In genomic region chr22:44119669-44120313, GRCh38 we compare ENCODE assay signal across 16 cellular contexts.
DNase-seq lines count a peak whose midpoint lies in the region; ATAC-seq, FAIRE-seq and TF ChIP-seq lines count a peak whose summit lies in the region.
"Had no signal": no experiment of that assay in that cellular context is flagged by ENCODE, and none has a peak within 500 bp of the region (broad histone marks: within the 10 kb centered on the region; RNA-seq: fewer than 3 reads in every experiment).

No MANE protein-coding gene starts in this region.

- peaks cover 8% of the 10 kb centered on the region for H3K36me3 Mint-ChIP-seq in neural crest cell (ENCODE audit: low read depth)

- no peaks in the 10 kb centered on the region for H3K9me3 Mint-ChIP-seq in neural crest cell
- H3K9me3 Mint-ChIP-seq: CD8-positive, alpha-beta T cell had no signal

- H2BK15ac ChIP-seq in H1 (ENCODE audit: low read length) = peak overlapping the region; percentile 61; the same call in 1 of the 2 replicates

- H3K23ac ChIP-seq in H1 (ENCODE audit: insufficient read length) = no peak overlapping the region

- CTCF ChIA-PET in H1 (lab: Charles Lee; ENCODE audit: partially characterized antibody) = interaction anchor here (0.6 to 2.0 kb wide), 10 partner anchors 8 to 166 kb away, joined by 3 to 8 read pairs (median 4); no protein-coding TSS in a partner anchor

- no peak for TF ChIP-seq RAD21 in H1 (IDR thresholded peaks at IDR 0.05 in 1 of 2, conservative IDR thresholded peaks at IDR 0.05 in 1 of 2; ENCODE audit: low read depth in 2 of 2, low read length in 2 of 2)

- H2AK5ac ChIP-seq in H1 (ENCODE audit: low read depth, low read length) = no peak overlapping the region

- H3K9me3 ChIP-seq in left ventricle myocardium inferior (replicated peaks) (peaks cover 11% of the 10 kb centered on the region), H1 (ENCODE audit: insufficient read depth in 2 of 2, low read depth in 1 of 2, low read length in 1 of 2) (no peaks in the 10 kb centered on the region), upper lobe of right lung (no peaks in the 10 kb centered on the region)

- H3K27me3 ChIP-seq in left ventricle myocardium inferior (ENCODE audit: low read depth) (no peaks in the 10 kb centered on the region), H1 (replicated peaks in 1 of 4; ENCODE audit: control insufficient read depth in 3 of 4, extremely low read depth in 1 of 4, insufficient read depth in 3 of 4, low read length in 3 of 4) (no peaks in the 10 kb centered on the region; a peak in 1 of 7 replicates), upper lobe of right lung (no peaks in the 10 kb centered on the region)

- H2BK5ac ChIP-seq in H1 (ENCODE audit: low read depth, low read length) = no peak overlapping the region

- no peak overlapping the region for H3K56ac ChIP-seq in H1 (replicated peaks; ENCODE audit: insufficient read length, low read depth, low read length)

- TF ChIP-seq EP300 in H1 (IDR thresholded peaks at IDR 0.05; ENCODE audit: borderline replicate concordance in 1 of 2, low read depth in 2 of 2, low read length in 2 of 2) = no peak

- 0 out of 2 replicates have a peak overlapping the region, but pooled peaks have one; percentile 27 for H2BK12ac ChIP-seq in H1 (ENCODE audit: low read depth, low read length)

- WGBS in H1 (ENCODE audit: extremely low coverage in 1 of 2, insufficient coverage in 1 of 2, insufficient read length in 1 of 2, insufficient replicate concordance in 2 of 2, low coverage in 1 of 2, low lambda C conversion rate in 2 of 2, missing lambda C conversion rate in 1 of 2), 2 experiments = 85% methylated on average over 23 of the region's 23 CpGs; no CpG with 5 or more reads in 1 of the 2 experiments

- H2AFZ ChIP-seq in H1 (ENCODE audit: low read length) = no peak overlapping the region
- H2AFZ ChIP-seq: GM23248 had no signal

- H3K27me3 Mint-ChIP-seq in neural crest cell (ENCODE audit: low read depth) = no peaks in the 10 kb centered on the region

- no peak overlapping the region for H2BK20ac ChIP-seq in H1 (ENCODE audit: low read length)

- peaks cover 30% of the 10 kb centered on the region for H3K4me1 ChIP-seq in left ventricle myocardium inferior
- H3K4me1 ChIP-seq in H1 (replicated peaks in 1 of 4; ENCODE audit: control insufficient read depth in 3 of 4, insufficient read depth in 4 of 4, low read length in 3 of 4) = no peaks in the 10 kb centered on the region
- H3K4me1 ChIP-seq in upper lobe of right lung = no peaks in the 10 kb centered on the region

- no peak for ATAC-seq in Right ventricle myocardium superior (ENCODE audit: poor library complexity)
- ATAC-seq in upper lobe of right lung = no peak
- ATAC-seq: CD8-positive, alpha-beta T cell had no signal

- POLR2A ChIA-PET in H1 (lab: Charles Lee; ENCODE audit: partially characterized antibody) = no interaction called here

- no peak overlapping the region for H4K5ac ChIP-seq in H1 (ENCODE audit: insufficient read length, low read depth, low read length)

- no peak overlapping the region for H2BK120ac ChIP-seq in H1 (replicated peaks; ENCODE audit: low read depth, low read length)

- in situ Hi-C loops in GM13977 (cut with MboI; ENCODE audit: low pct_unique_long_range_greater_than_20kb, low sequenced_read_pairs, unreplicated experiment) = no loop called here

- no peak overlapping the region for H3K9ac ChIP-seq in H1 (replicated peaks in 1 of 4; ENCODE audit: extremely low read depth in 1 of 4, low read depth in 3 of 4, low read length in 3 of 4)
- H3K9ac ChIP-seq: GM23248 had no signal

- peak; percentile 27 for DNase-seq in Right ventricle myocardium superior
- no peak for DNase-seq in left ventricle myocardium inferior
- DNase-seq in H1 (ENCODE audit: low read depth in 1 of 2, low spot score in 2 of 2) = no peak
- DNase-seq in neural crest cell (ENCODE audit: low read depth, low spot score) = no peak
- DNase-seq in upper lobe of right lung = peak; percentile 52
- DNase-seq in NCI-H2196 (lab: John Stamatoyannopoulos, UW; ENCODE audit: unreplicated experiment) = no peak
- no peak for DNase-seq in GM13977 (ENCODE audit: low spot score)
- DNase-seq in activated CD4-positive, alpha-beta T cell treated with anti-CD3 and anti-CD28 coated beads, Interleukin-2, amount 50 U/mL, for 4 hours = no peak
- DNase-seq: CD8-positive, alpha-beta T cell; COR-L47; GF-D8; GM23248; H9 had no signal

- TF ChIP-seq POLR2A in H1 (IDR thresholded peaks at IDR 0.05; ENCODE audit: control extremely low read depth in 1 of 2, low read depth in 2 of 2, low read length in 2 of 2) = no peak

- no peak for FAIRE-seq in H1 (lab: Jason Lieb, UNC)
- FAIRE-seq: GM18507 had no signal

- H3K23me2 ChIP-seq in H1 (ENCODE audit: low read depth, low read length) = no peaks in the 10 kb centered on the region

- intact Hi-C loops in Right ventricle myocardium superior (cut with DNase I) = no loop called here
- intact Hi-C loops in left ventricle myocardium inferior (cut with micrococcal nuclease) = no loop called here
- intact Hi-C loops in upper lobe of right lung (cut with DNase I) = no loop called here

- peak overlapping the region; percentile 8 for H3K4ac ChIP-seq in H1 (replicated peaks; ENCODE audit: insufficient read length, low read depth, low read length)

- H3K27ac Mint-ChIP-seq in neural crest cell (ENCODE audit: unreplicated experiment) = peak overlapping the region; percentile 57
- H3K27ac Mint-ChIP-seq: CD14-positive monocyte; CD8-positive, alpha-beta T cell; H9 had no signal

- H4K91ac ChIP-seq in H1 (replicated peaks; ENCODE audit: insufficient read length, low read length) = peak overlapping the region; percentile 73

- H3K4me1 Mint-ChIP-seq in neural crest cell = peaks cover 4% of the 10 kb centered on the region

- H3K18ac ChIP-seq in H1 (ENCODE audit: extremely low read depth, low read length) = no peak overlapping the region; the same call in 1 of the 2 replicates

- H3K79me2 ChIP-seq in H1 (ENCODE audit: control insufficient read depth in 1 of 2, insufficient read depth in 2 of 2, low read length in 2 of 2) = no peaks in the 10 kb centered on the region

- H3K4me3 Mint-ChIP-seq in neural crest cell = no peak overlapping the region
- H3K4me3 Mint-ChIP-seq: CD14-positive monocyte; CD8-positive, alpha-beta T cell; H9 had no signal

- no peak overlapping the region for H3K14ac ChIP-seq in H1 (ENCODE audit: insufficient read length)

- peak overlapping the region; percentile 48 for H4K8ac ChIP-seq in H1 (ENCODE audit: extremely low read depth, insufficient read depth, low read length)

- H3K4me2 ChIP-seq in H1 (ENCODE audit: insufficient read depth in 1 of 2, low read depth in 2 of 2, low read length in 2 of 2) = no peak overlapping the region

- H4K20me1 ChIP-seq in H1 (replicated peaks in 1 of 2; ENCODE audit: control insufficient read depth in 1 of 2, insufficient read depth in 2 of 2, low read length in 2 of 2) = no peaks in the 10 kb centered on the region

- no peaks in the 10 kb centered on the region for H3K79me1 ChIP-seq in H1 (ENCODE audit: low read depth, low read length)

- H3K36me3 ChIP-seq in left ventricle myocardium inferior (peaks cover 40% of the 10 kb centered on the region), H1 (ENCODE audit: control insufficient read depth in 2 of 4, insufficient read depth in 4 of 4, low read length in 3 of 4) (no peaks in the 10 kb centered on the region), upper lobe of right lung (peaks cover 8% of the 10 kb centered on the region)

- H3K27ac ChIP-seq in left ventricle myocardium inferior (replicated peaks) = no peak overlapping the region
- no peak overlapping the region for H3K27ac ChIP-seq in H1 (ENCODE audit: low read depth, low read length)
- H3K27ac ChIP-seq in upper lobe of right lung = no peak overlapping the region
- H3K27ac ChIP-seq: 22Rv1, GM23248 had no signal

- H3K4me3 ChIP-seq in left ventricle myocardium inferior (no peak overlapping the region), H1 (ENCODE audit: extremely low read depth in 1 of 4, insufficient read depth in 2 of 4, low read depth in 3 of 4, low read length in 4 of 4) (no peak overlapping the region), upper lobe of right lung (no peak overlapping the region)
- H3K4me3 ChIP-seq: GM23248 had no signal

- TF ChIP-seq CTCF in left ventricle myocardium inferior (IDR thresholded peaks at IDR 0.05; ENCODE audit: borderline replicate concordance) (no peak), H1 (IDR thresholded peaks at IDR 0.05; ENCODE audit: control extremely low read depth in 1 of 3, insufficient read depth in 1 of 3, low read depth in 1 of 3, low read length in 3 of 3) (no peak), neural crest cell (conservative IDR thresholded peaks at IDR 0.05) (no peak), upper lobe of right lung (IDR thresholded peaks at IDR 0.05) (no peak), GM13977 (IDR thresholded peaks at IDR 0.05; ENCODE audit: extremely low read depth, insufficient read depth, missing control alignments) (no peak)

TF ChIP-seq in H1, 55 proteins besides CTCF, POLR2A, EP300 and RAD21 (continues in another document):
- TF ChIP-seq RXRA (IDR thresholded peaks at IDR 0.05; ENCODE audit: insufficient read depth, low read depth, low read length) (no peak), CEBPB (IDR thresholded peaks at IDR 0.05; ENCODE audit: low read depth, low read length) (no peak), ZNF274 (IDR thresholded peaks at IDR 0.05; ENCODE audit: borderline replicate concordance, extremely low read depth, low read length) (no peak), RFX5 (IDR thresholded peaks at IDR 0.05; ENCODE audit: borderline replicate concordance, low read depth, low read length) (no peak), SIX5 (IDR thresholded peaks at IDR 0.05; ENCODE audit: low read depth, low read length) (no peak), CBX8 (IDR thresholded peaks at IDR 0.05; ENCODE audit: borderline replicate concordance, low read depth, low read length) (no peak), ASH2L (IDR thresholded peaks at IDR 0.05; ENCODE audit: low read length) (no peak), JUND (IDR thresholded peaks at IDR 0.05; ENCODE audit: low read length) (no peak), PHF8 (conservative IDR thresholded peaks at IDR 0.05; ENCODE audit: low read depth, low read length) (no peak), YY1 (IDR thresholded peaks at IDR 0.05; ENCODE audit: low read depth, low read length) (no peak), POLR2AphosphoS5 (IDR thresholded peaks at IDR 0.05; ENCODE audit: low read depth, low read length) (no peak), GTF2F1 (IDR thresholded peaks at IDR 0.05; ENCODE audit: borderline replicate concordance, low read depth, low read length) (no peak)

Comparison
In these comparisons a context has a peak if more than half of its experiments do, and no peak if none do; other contexts are left out.
1. DNase-seq: peak in Right ventricle myocardium superior (single experiment) and upper lobe of right lung (single experiment); none in left ventricle myocardium inferior (single experiment), H1 (0 of 2), neural crest cell (single experiment), NCI-H2196 (single experiment), GM13977 (single experiment) and activated CD4-positive, alpha-beta T cell treated with anti-CD3 and anti-CD28 coated beads, Interleukin-2, amount 50 U/mL, for 4 hours (0 of 2).